6 cellular contexts compared by ENCODE assay signal in genomic region chr9:78109075-78109474, GRCh38.
"Had no signal": no experiment of that assay in that cellular context is flagged by ENCODE, and none has a peak within 500 bp of the region (broad histone marks: within the 10 kb centered on the region; RNA-seq: fewer than 3 reads in every experiment).

No MANE protein-coding gene starts in this region.

- H3K4me3 ChIP-seq: GM23338 had no signal

- DNase-seq: H9, HCEC 1CT, KBM-7 had no signal

- H3K27ac ChIP-seq: HL-60 had no signal

- FAIRE-seq: H1 had no signal

- ATAC-seq: GM23338 had no signal

- H3K4me2 ChIP-seq: GM23338 had no signal
